ENCODE assay signal across 28 cellular contexts in genomic region chr2:328761-329160, GRCh38. TPM values are rescaled to one million over a fixed set of nuclear protein-coding genes. Genes with fewer than 3 reads are reported as not detected.
DNase-seq lines count a peak whose midpoint lies in the region; ATAC-seq and TF ChIP-seq lines count a peak whose summit lies in the region.
"Had no signal": no experiment of that assay in that cellular context is flagged by ENCODE, and none has a peak within 500 bp of the region (broad histone marks: within the 10 kb centered on the region; RNA-seq: fewer than 3 reads in every experiment).

No MANE protein-coding gene starts in this region.

- H3K79me2 ChIP-seq in mammary epithelial cell (ENCODE audit: insufficient read depth, low read length) = no peaks in the 10 kb centered on the region

- no peak overlapping the region for H3K27ac ChIP-seq in breast epithelium
- no peak overlapping the region for H3K27ac ChIP-seq in mammary epithelial cell (ENCODE audit: insufficient read depth, low read depth, low read length)
- H3K27ac ChIP-seq: heart right ventricle, ovary had no signal

- no peaks in the 10 kb centered on the region for H3K36me3 Mint-ChIP-seq in MCF 10A (ENCODE audit: insufficient read depth, unreplicated experiment)
- H3K36me3 Mint-ChIP-seq: activated naive CD8-positive, alpha-beta T cell treated with anti-CD3 and anti-CD28 coated beads for 36 hours had no signal

- H3K27me3 ChIP-seq in breast epithelium = no peaks in the 10 kb centered on the region
- H3K27me3 ChIP-seq in NT2/D1 (ENCODE audit: insufficient read depth, insufficient read length) = no peaks in the 10 kb centered on the region
- H3K27me3 ChIP-seq in mammary epithelial cell (ENCODE audit: insufficient read depth, low read length) = no peaks in the 10 kb centered on the region
- H3K27me3 ChIP-seq: ovary had no signal

- H3K27ac Mint-ChIP-seq in MCF 10A (ENCODE audit: low read depth, unreplicated experiment) = no peak overlapping the region
- H3K27ac Mint-ChIP-seq: activated CD8-positive, alpha-beta T cell treated with anti-CD3 and anti-CD28 coated beads, Interleukin-2, amount 10 ng/mL, durations not matched to agents 7 days and 5 days; activated naive CD8-positive, alpha-beta T cell treated with anti-CD3 and anti-CD28 coated beads for 36 hours; CD4-positive, alpha-beta T cell; nephron progenitor cell; stimulated activated naive CD8-positive, alpha-beta T cell treated with anti-CD3 and anti-CD28 coated beads, Interleukin-15, amount 100 ng/mL, for 72 hours; T-helper 1 cell treated with Interleukin-12 subunit alpha and Interleukin-12 subunit beta and Interleukin-4 antibody, amounts not matched to agents 30 μg/mL and 1 μg/mL, for 36 hours had no signal

- H3K9me3 ChIP-seq in breast epithelium (peaks cover 0 to 10% of the 10 kb centered on the region in 2 donors), NT2/D1 (ENCODE audit: insufficient read depth, low read length) (peaks cover 29% of the 10 kb centered on the region), mammary epithelial cell (replicated peaks; ENCODE audit: insufficient read depth, low read length) (peaks cover 4% of the 10 kb centered on the region)
- H3K9me3 ChIP-seq: ovary had no signal

- H3K4me3 Mint-ChIP-seq in MCF 10A (ENCODE audit: unreplicated experiment) = no peak overlapping the region
- H3K4me3 Mint-ChIP-seq: activated CD8-positive, alpha-beta T cell treated with anti-CD3 and anti-CD28 coated beads, Interleukin-2, amount 10 ng/mL, durations not matched to agents 7 days and 5 days; activated naive CD8-positive, alpha-beta T cell treated with anti-CD3 and anti-CD28 coated beads for 36 hours; CD4-positive, alpha-beta T cell; nephron progenitor cell; stimulated activated naive CD8-positive, alpha-beta T cell treated with anti-CD3 and anti-CD28 coated beads, Interleukin-15, amount 100 ng/mL, for 72 hours; T-helper 1 cell treated with Interleukin-12 subunit alpha and Interleukin-12 subunit beta and Interleukin-4 antibody, amounts not matched to agents 30 μg/mL and 1 μg/mL, for 36 hours had no signal

- POLR2A ChIA-PET in MCF 10A (lab: Yijun Ruan, JAX) = interaction anchor here (0.8 kb wide), 1 partner anchor 96 kb away, joined by 3 read pairs; no protein-coding TSS in a partner anchor

- TF ChIP-seq CTCF in MCF 10A (IDR thresholded peaks at IDR 0.05; ENCODE audit: unreplicated experiment) = no peak
- TF ChIP-seq CTCF in breast epithelium (IDR thresholded peaks at IDR 0.05) = no peak
- no peak for TF ChIP-seq CTCF in mammary epithelial cell (conservative IDR thresholded peaks at IDR 0.05 in 1 of 2, IDR thresholded peaks at IDR 0.05 in 1 of 2; ENCODE audit: extremely low read depth in 1 of 2, insufficient read depth in 1 of 2, low read depth in 1 of 2, low read length in 2 of 2)

- H3K4me1 ChIP-seq in breast epithelium (no peaks in the 10 kb centered on the region), NT2/D1 (ENCODE audit: insufficient read depth, insufficient read length) (no peaks in the 10 kb centered on the region), mammary epithelial cell (ENCODE audit: insufficient read depth, low read length) (no peaks in the 10 kb centered on the region)
- H3K4me1 ChIP-seq: heart right ventricle had no signal

- 45% methylated on average over 4 of the region's 4 CpGs for WGBS in mammary epithelial cell (ENCODE audit: low coverage, missing lambda C conversion rate)

- no peak overlapping the region for H3K4me3 ChIP-seq in breast epithelium
- no peak overlapping the region for H3K4me3 ChIP-seq in NT2/D1 (ENCODE audit: insufficient read length, low read depth)
- H3K4me3 ChIP-seq in mammary epithelial cell (replicated peaks in 1 of 3; ENCODE audit: insufficient read depth in 1 of 3, low read depth in 2 of 3, low read length in 3 of 3) = no peak overlapping the region
- H3K4me3 ChIP-seq: heart right ventricle, lung, ovary had no signal

- intact Hi-C loops in MCF 10A (cut with micrococcal nuclease) (no loop called here), breast epithelium (cut with DNase I; ENCODE audit: low total_unique reads) (no loop called here), mammary epithelial cell (cut with micrococcal nuclease) (no loop called here), left ventricle myocardium superior (cut with micrococcal nuclease) (no loop called here)

- peaks cover 19% of the 10 kb centered on the region for H3K9me3 Mint-ChIP-seq in MCF 10A (ENCODE audit: unreplicated experiment)
- H3K9me3 Mint-ChIP-seq: CD4-positive, alpha-beta T cell had no signal

- no peak overlapping the region for H2AFZ ChIP-seq in mammary epithelial cell (ENCODE audit: low read depth, low read length)

- no TSS peak for BruUV-seq in MCF 10A (replicated peaks; lab: Mats Ljungman, UMichigan)
- BruUV-seq in mammary epithelial cell (replicated peaks; lab: Mats Ljungman, UMichigan) = no TSS peak

- H3K4me1 Mint-ChIP-seq in MCF 10A (ENCODE audit: insufficient read depth, unreplicated experiment) = peaks cover 5% of the 10 kb centered on the region
- H3K4me1 Mint-ChIP-seq: activated naive CD8-positive, alpha-beta T cell treated with anti-CD3 and anti-CD28 coated beads for 36 hours; stimulated activated naive CD8-positive, alpha-beta T cell treated with anti-CD3 and anti-CD28 coated beads, Interleukin-15, amount 100 ng/mL, for 72 hours had no signal

- H3K27me3 Mint-ChIP-seq in MCF 10A (ENCODE audit: insufficient read depth, unreplicated experiment) = peaks cover 20% of the 10 kb centered on the region

- dilution Hi-C loops in mammary epithelial cell (cut with HindIII; ENCODE audit: low sequenced_read_pairs) = no loop called here

- no peak for ATAC-seq in left ventricle myocardium superior
- ATAC-seq in GM19397 (IDR thresholded peaks at IDR 0.05; ENCODE audit: unreplicated experiment) = no peak
- ATAC-seq in GM21390 (IDR thresholded peaks at IDR 0.05; ENCODE audit: unreplicated experiment) = no peak
- ATAC-seq: activated CD8-positive, alpha-beta T cell treated with anti-CD3 and anti-CD28 coated beads, Interleukin-2, amount 10 ng/mL, durations not matched to agents 7 days and 5 days; heart right ventricle; stimulated activated naive CD8-positive, alpha-beta T cell treated with anti-CD3 and anti-CD28 coated beads, Interleukin-15, amount 100 ng/mL, for 72 hours had no signal

- DNase-seq in MCF 10A (ENCODE audit: unreplicated experiment) (peak; percentile 61), breast epithelium (ENCODE audit: low spot score in 2 of 2) (no peak), NT2/D1 (ENCODE audit: low read depth, low spot score) (peak; percentile 43), mammary epithelial cell (peak; percentile 48), smooth muscle cell of the brain vasculature (ENCODE audit: low read depth, low spot score) (peak; percentile 80), left ventricle myocardium superior (no peak)
- DNase-seq: activated CD4-positive, alpha-beta T cell treated with anti-CD3 and anti-CD28 coated beads for 1 hour; activated CD8-positive, alpha-beta T cell treated with anti-CD3 and anti-CD28 coated beads, Interleukin-2, amount 10 ng/mL, durations not matched to agents 7 days and 5 days; activated effector memory CD4-positive, alpha-beta T cell treated with Interleukin-2 at 50 U/mL for 16 hours; activated naive CD8-positive, alpha-beta T cell treated with anti-CD3 and anti-CD28 coated beads for 36 hours; AML-193; CD4-positive, alpha-beta T cell; cerebellar nuclear complex; HCEC 1CT; heart right ventricle; NCI-H1436; NCI-H510A treated with DMSO at 0.1 percent for 48 hours; nephron progenitor cell; ovary; RPMI8226; SK-N-SH; stimulated activated naive CD8-positive, alpha-beta T cell treated with anti-CD3 and anti-CD28 coated beads, Interleukin-15, amount 100 ng/mL, for 72 hours had no signal

- CTCF ChIA-PET in MCF 10A (lab: Yijun Ruan, JAX) (no interaction called here), mammary epithelial cell (lab: Charles Lee; ENCODE audit: low non-redundant PET) (no interaction called here)

- H3K36me3 ChIP-seq in breast epithelium (no peaks in the 10 kb centered on the region), NT2/D1 (ENCODE audit: insufficient read depth, insufficient read length, low read length) (no peaks in the 10 kb centered on the region), mammary epithelial cell (ENCODE audit: insufficient read depth, low read length) (no peaks in the 10 kb centered on the region)
- H3K36me3 ChIP-seq: heart right ventricle, ovary had no signal

- in situ Hi-C loops in mammary epithelial cell (cut with MboI; ENCODE audit: low sequenced_read_pairs in 2 of 2) = no loop called here

- no peak overlapping the region for H3K4me2 ChIP-seq in mammary epithelial cell (ENCODE audit: insufficient read depth, low read depth, low read length)
- H3K4me2 ChIP-seq: SK-N-SH had no signal

- no peak for TF ChIP-seq POLR2A in breast epithelium (IDR thresholded peaks at IDR 0.05)

- no peak overlapping the region for H3K9ac ChIP-seq in NT2/D1 (ENCODE audit: insufficient read length, low read depth)
- H3K9ac ChIP-seq in mammary epithelial cell (ENCODE audit: insufficient read depth, low read length) = no peak overlapping the region
- H3K9ac ChIP-seq: SK-N-SH had no signal

- H4K20me1 ChIP-seq in mammary epithelial cell (ENCODE audit: insufficient read depth, low read length) = no peaks in the 10 kb centered on the region

RNA-seq across cellular contexts. Expression of gene ALKAL2, which starts 40.9 kb away (rescaled TPM):
- not detected in 2 replicates for total RNA-seq in MCF 10A (2022)
- 10 to 100 TPM; 10.1 to 26.4 (median 16.1) TPM for total RNA-seq in breast epithelium
- not detected for total RNA-seq in mammary epithelial cell
- not detected for polyA plus RNA-seq in mammary epithelial cell
- polyA minus RNA-seq in mammary epithelial cell = not detected
- 1.3 TPM for total RNA-seq in left ventricle myocardium superior
- total RNA-seq: activated CD8-positive, alpha-beta T cell treated with anti-CD3 and anti-CD28 coated beads, Interleukin-2, amount 10 ng/mL, durations not matched to agents 7 days and 5 days; activated naive CD8-positive, alpha-beta T cell treated with anti-CD3 and anti-CD28 coated beads for 36 hours; CD4-positive, alpha-beta T cell; HT-29; skeletal muscle tissue had no signal
- polyA plus RNA-seq: SK-N-SH had no signal

Comparison
In these comparisons a context has a peak if more than half of its experiments do, and no peak if none do; other contexts are left out.
1. DNase-seq: peak in MCF 10A (single experiment), NT2/D1 (single experiment), mammary epithelial cell (single experiment) and smooth muscle cell of the brain vasculature (single experiment); none in breast epithelium (0 of 2) and left ventricle myocardium superior (single experiment).